In genomic region chr17:43971436-43971835, GRCh38 we compare ENCODE assay signal across 7 cellular contexts. TPM values are rescaled to one million over a fixed set of nuclear protein-coding genes. Genes with fewer than 3 reads are reported as not detected.
"Had no signal": no experiment of that assay in that cellular context is flagged by ENCODE, and none has a peak within 500 bp of the region (broad histone marks: within the 10 kb centered on the region; RNA-seq: fewer than 3 reads in every experiment).

No MANE protein-coding gene starts in this region.

RNA-seq across cellular contexts. Expression of gene PYY, which starts 17.7 kb away (rescaled TPM):
- total RNA-seq: GM23248 had no signal
- polyA plus RNA-seq: GM23248 had no signal

RNA-seq across cellular contexts. Expression of gene PPY, which starts 29.2 kb away (rescaled TPM):
- total RNA-seq: GM23248, GM23338, H1, H4, H7, H9, HFFc6 had no signal
- polyA plus RNA-seq: GM23248 had no signal
